20 cellular contexts compared by ENCODE assay signal in the genomic region with DNA sequence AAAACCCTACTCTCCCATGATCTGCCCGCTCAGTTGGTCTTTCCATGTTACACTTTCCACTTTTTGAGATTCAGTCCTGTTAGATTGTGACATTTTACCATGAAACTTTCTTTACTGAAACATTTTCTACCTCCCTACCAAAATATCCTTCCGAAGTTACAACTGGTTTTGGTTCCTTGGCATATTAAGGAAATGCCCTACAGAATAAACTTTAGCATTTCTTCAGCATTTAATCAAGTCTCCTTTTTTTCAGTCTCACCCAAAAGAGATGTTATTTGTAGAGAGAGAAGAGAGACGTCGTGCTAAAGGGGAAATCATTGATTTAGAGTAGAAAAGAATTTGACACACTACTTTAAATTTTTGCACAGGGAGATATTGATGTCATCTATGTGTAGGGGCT. TPM values are rescaled to one million over a fixed set of nuclear protein-coding genes. Genes with fewer than 3 reads are reported as not detected.
A peak's percentile ranks its signal among the peaks of the same experiment; 100 is the strongest.
DNase-seq lines count a peak whose midpoint lies in the region; ATAC-seq and TF ChIP-seq lines count a peak whose summit lies in the region.
"Had no signal": no experiment of that assay in that cellular context is flagged by ENCODE, and none has a peak within 500 bp of the region (broad histone marks: within the 10 kb centered on the region; RNA-seq: fewer than 3 reads in every experiment).

No MANE protein-coding gene starts in this region.

- peaks cover 61% of the 10 kb centered on the region for H3K4me1 Mint-ChIP-seq in WTC11
- peaks cover 22% of the 10 kb centered on the region for H3K4me1 Mint-ChIP-seq in glutamatergic neuron (ENCODE audit: low read depth, unreplicated experiment)
- H3K4me1 Mint-ChIP-seq in neural progenitor cell = peaks cover 31% of the 10 kb centered on the region

- DNase-seq in WTC11 (ENCODE audit: low spot score) (no peak), glutamatergic neuron (no peak), neural progenitor cell (ENCODE audit: low spot score) (no peak), GF-D8 (lab: John Stamatoyannopoulos, UW) (no peak)
- DNase-seq in activated CD4-positive, alpha-beta T cell treated with anti-CD3 and anti-CD28 coated beads for 4 hours = no peak
- DNase-seq: CD8-positive, alpha-beta T cell; DMS 273 treated with DMSO at 0.1 percent for 48 hours; DND-41; EL; GM23248; HFFc6; KBM-7 had no signal

- H3K36me3 Mint-ChIP-seq in WTC11 (no peaks in the 10 kb centered on the region), glutamatergic neuron (ENCODE audit: unreplicated experiment) (peaks cover 4% of the 10 kb centered on the region), neural progenitor cell (peaks cover 1% of the 10 kb centered on the region)
- H3K36me3 Mint-ChIP-seq: CD8-positive, alpha-beta T cell; IgD-negative memory B cell had no signal

- peak overlapping the region; percentile 70 for H3K4me3 Mint-ChIP-seq in WTC11
- H3K4me3 Mint-ChIP-seq in glutamatergic neuron (ENCODE audit: unreplicated experiment) = peak overlapping the region; percentile 67
- H3K4me3 Mint-ChIP-seq in neural progenitor cell = no peak overlapping the region
- H3K4me3 Mint-ChIP-seq: B cell; CD8-positive, alpha-beta T cell; HFFc6; IgD-negative memory B cell had no signal

- H3K4me1 ChIP-seq in HUES48 (ENCODE audit: control insufficient read depth, insufficient read depth, low read length) (peaks cover 59% of the 10 kb centered on the region), neural progenitor cell (peaks cover 56% of the 10 kb centered on the region)
- H3K4me1 ChIP-seq: BLaER1 treated with 17β-estradiol and CSF1 and Interleukin-3, amounts not matched to agents 10 nM and 100 nM had no signal

- no peak overlapping the region for H2AFZ ChIP-seq in neural progenitor cell (replicated peaks)
- H2AFZ ChIP-seq: GM23248 had no signal

- ATAC-seq in WTC11 = no peak
- ATAC-seq in GM18861 (IDR thresholded peaks at IDR 0.05; ENCODE audit: unreplicated experiment) = no peak
- ATAC-seq: CD8-positive, alpha-beta T cell; HCT116 had no signal

- POLR2A ChIA-PET in WTC11 (lab: Charles Lee) = no interaction called here

- CTCF ChIA-PET in WTC11 (lab: Charles Lee) = interaction anchor here (1.6 kb wide), 1 partner anchor 101 kb away, joined by 5 read pairs; no protein-coding TSS in a partner anchor

- no peaks in the 10 kb centered on the region for H3K9me3 ChIP-seq in HUES48 (ENCODE audit: control insufficient read depth, insufficient read depth, low read length)
- no peaks in the 10 kb centered on the region for H3K9me3 ChIP-seq in neural progenitor cell (ENCODE audit: low read depth)

- H3K36me3 ChIP-seq in HUES48 (ENCODE audit: control insufficient read depth, insufficient read depth, low read length) (no peaks in the 10 kb centered on the region), neural progenitor cell (peaks cover 3% of the 10 kb centered on the region)
- H3K36me3 ChIP-seq: BLaER1 treated with 17β-estradiol and CSF1 and Interleukin-3, amounts not matched to agents 10 nM and 100 nM had no signal

- peak overlapping the region; percentile 64 for H3K4me3 ChIP-seq in HUES48 (ENCODE audit: low read depth, low read length)
- peak overlapping the region; percentile 92 for H3K4me3 ChIP-seq in neural progenitor cell
- H3K4me3 ChIP-seq: BLaER1 treated with 17β-estradiol and CSF1 and Interleukin-3, amounts not matched to agents 10 nM and 100 nM; GM23248 had no signal

- H3K27me3 ChIP-seq in HUES48 (ENCODE audit: control insufficient read depth, insufficient read depth, low read length) = peaks cover 94% of the 10 kb centered on the region
- H3K27me3 ChIP-seq in neural progenitor cell = no peaks in the 10 kb centered on the region
- H3K27me3 ChIP-seq: BLaER1 treated with 17β-estradiol and CSF1 and Interleukin-3, amounts not matched to agents 10 nM and 100 nM had no signal

- peaks cover 100% of the 10 kb centered on the region for H3K79me2 ChIP-seq in neural progenitor cell (ENCODE audit: low read depth)

- TF ChIP-seq CTCF in WTC11 (IDR thresholded peaks at IDR 0.05) = no peak
- no peak for TF ChIP-seq CTCF in glutamatergic neuron (IDR thresholded peaks at IDR 0.05; ENCODE audit: partially characterized antibody, unreplicated experiment)
- TF ChIP-seq CTCF in neural progenitor cell (IDR thresholded peaks at IDR 0.05) = no peak

- peak overlapping the region; percentile 98 for H3K4me2 ChIP-seq in neural progenitor cell
- H3K4me2 ChIP-seq: BLaER1 treated with 17β-estradiol and CSF1 and Interleukin-3, amounts not matched to agents 10 nM and 100 nM had no signal

- no peaks in the 10 kb centered on the region for H3K9me3 Mint-ChIP-seq in WTC11
- peaks cover 24% of the 10 kb centered on the region for H3K9me3 Mint-ChIP-seq in glutamatergic neuron (ENCODE audit: unreplicated experiment)
- peaks cover 13% of the 10 kb centered on the region for H3K9me3 Mint-ChIP-seq in neural progenitor cell
- H3K9me3 Mint-ChIP-seq: HFFc6 had no signal

- peaks cover 100% of the 10 kb centered on the region for H3F3A ChIP-seq in neural progenitor cell (ENCODE audit: low read depth)

- H3K9ac ChIP-seq in HUES48 (ENCODE audit: low read depth, low read length) (no peak overlapping the region), neural progenitor cell (peak overlapping the region; percentile 70)
- H3K9ac ChIP-seq: BLaER1 treated with 17β-estradiol and CSF1 and Interleukin-3, amounts not matched to agents 10 nM and 100 nM; GM23248 had no signal

- H3K27me3 Mint-ChIP-seq in WTC11 (ENCODE audit: low read depth) (peaks cover 89% of the 10 kb centered on the region), glutamatergic neuron (ENCODE audit: unreplicated experiment) (peaks cover 30% of the 10 kb centered on the region), neural progenitor cell (ENCODE audit: insufficient read depth, low read depth) (peaks cover 38% of the 10 kb centered on the region)

- peaks cover 71% of the 10 kb centered on the region for H4K20me1 ChIP-seq in neural progenitor cell (ENCODE audit: low read depth)
- H4K20me1 ChIP-seq: BLaER1 treated with 17β-estradiol and CSF1 and Interleukin-3, amounts not matched to agents 10 nM and 100 nM had no signal

- H3K27ac ChIP-seq in HUES48 (ENCODE audit: low read depth, low read length) = no peak overlapping the region
- peak overlapping the region; percentile 96 for H3K27ac ChIP-seq in neural progenitor cell
- H3K27ac ChIP-seq: BLaER1 treated with 17β-estradiol and CSF1 and Interleukin-3, amounts not matched to agents 10 nM and 100 nM; GM23248 had no signal

- H3K27ac Mint-ChIP-seq in WTC11 (no peak overlapping the region), glutamatergic neuron (ENCODE audit: unreplicated experiment) (no peak overlapping the region), neural progenitor cell (no peak overlapping the region)
- H3K27ac Mint-ChIP-seq: B cell; CD8-positive, alpha-beta T cell; HFFc6; IgD-negative memory B cell had no signal

TF ChIP-seq in WTC11, 78 proteins besides CTCF, POLR2A, EP300 and RAD21 (continues in another document):
- TF ChIP-seq IRF2 (CRISPR knock-in tag; IDR thresholded peaks at IDR 0.05; ENCODE audit: borderline replicate concordance, low read depth) (no peak), STAT6 (CRISPR knock-in tag; conservative IDR thresholded peaks at IDR 0.05; ENCODE audit: low read depth) (no peak), ATF6 (CRISPR knock-in tag; IDR thresholded peaks at IDR 0.05) (no peak), PRRX2 (CRISPR knock-in tag; IDR thresholded peaks at IDR 0.05) (no peak), HMGA2 (CRISPR knock-in tag; IDR thresholded peaks at IDR 0.05) (no peak), GABPB1 (CRISPR knock-in tag; IDR thresholded peaks at IDR 0.05) (no peak)
- TF ChIP-seq, protein P1, sequence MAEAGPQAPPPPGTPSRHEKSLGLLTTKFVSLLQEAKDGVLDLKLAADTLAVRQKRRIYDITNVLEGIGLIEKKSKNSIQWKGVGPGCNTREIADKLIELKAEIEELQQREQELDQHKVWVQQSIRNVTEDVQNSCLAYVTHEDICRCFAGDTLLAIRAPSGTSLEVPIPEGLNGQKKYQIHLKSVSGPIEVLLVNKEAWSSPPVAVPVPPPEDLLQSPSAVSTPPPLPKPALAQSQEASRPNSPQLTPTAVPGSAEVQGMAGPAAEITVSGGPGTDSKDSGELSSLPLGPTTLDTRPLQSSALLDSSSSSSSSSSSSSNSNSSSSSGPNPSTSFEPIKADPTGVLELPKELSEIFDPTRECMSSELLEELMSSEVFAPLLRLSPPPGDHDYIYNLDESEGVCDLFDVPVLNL (CRISPR knock-in tag; IDR thresholded peaks at IDR 0.05; ENCODE audit: borderline replicate concordance, low read depth) = no peak

RNA-seq across cellular contexts. Expression of gene FEZF1, which starts 9.7 kb away (rescaled TPM):
- total RNA-seq in WTC11 (2021) = 11.1 to 20.0 TPM (median 11.6 TPM) in 3 replicates
- total RNA-seq in glutamatergic neuron (ENCODE audit: unreplicated experiment) = 12.7 TPM
- 330 and 467 TPM in 2 replicates for total RNA-seq in neural progenitor cell (ENCODE audit: low replicate concordance)
- total RNA-seq: A172; B cell; CD8-positive, alpha-beta T cell; G401; GM23248; HFFc6 had no signal

Comparison
In these comparisons a context has a peak if more than half of its experiments do, and no peak if none do; other contexts are left out.
1. RNA of gene FEZF1, which starts 9.7 kb away (total RNA-seq): 330 to 467 TPM in neural progenitor cell; 11.1 to 20.0 TPM in WTC11 and 12.7 TPM in glutamatergic neuron (single experiment); every median in the first group is over 10 times any median in the second.